ENCODE assay signal across 9 cellular contexts in genomic region chr11:45179686-45180085, GRCh38. TPM values are rescaled to one million over a fixed set of nuclear protein-coding genes. Genes with fewer than 3 reads are reported as not detected.
DNase-seq lines count a peak whose midpoint lies in the region; ATAC-seq lines count a peak whose summit lies in the region.
"Had no signal": no experiment of that assay in that cellular context is flagged by ENCODE, and none has a peak within 500 bp of the region (broad histone marks: within the 10 kb centered on the region; RNA-seq: fewer than 3 reads in every experiment).

No MANE protein-coding gene starts in this region.

- no peaks in the 10 kb centered on the region for H3K79me2 ChIP-seq in Karpas-422 (ENCODE audit: low read length)

- H3K9me3 ChIP-seq in iPS-18c (ENCODE audit: control insufficient read depth, insufficient read depth, low read length) (no peaks in the 10 kb centered on the region), Karpas-422 (ENCODE audit: low read length) (no peaks in the 10 kb centered on the region)

- POLR2A ChIA-PET in activated CD8-positive, alpha-beta T cell treated with anti-CD3 and anti-CD28 coated beads, Interleukin-2, amount 10 ng/mL, durations not matched to agents 7 days and 5 days (lab: Charles Lee), result no interaction called here

- no peak for ATAC-seq in activated CD8-positive, alpha-beta T cell treated with anti-CD3 and anti-CD28 coated beads, Interleukin-2, amount 10 ng/mL, durations not matched to agents 7 days and 5 days
- ATAC-seq in stimulated activated memory B cell treated with anti-CD40 and anti-IgM and Interleukin-4, amounts not matched to agents 10 μg/mL and 1 μg/mL and 100 μg/mL, for 72 hours, result no peak
- no peak for ATAC-seq in GM18498 (IDR thresholded peaks at IDR 0.05; ENCODE audit: unreplicated experiment)

- H3K27ac Mint-ChIP-seq in activated CD8-positive, alpha-beta T cell treated with anti-CD3 and anti-CD28 coated beads, Interleukin-2, amount 10 ng/mL, durations not matched to agents 7 days and 5 days, result no peak overlapping the region
- H3K27ac Mint-ChIP-seq in stimulated activated memory B cell treated with anti-CD40 and anti-IgM and Interleukin-4, amounts not matched to agents 10 μg/mL and 1 μg/mL and 100 μg/mL, for 72 hours, result peak overlapping the region; percentile 21

- no peaks in the 10 kb centered on the region for H3K9me2 ChIP-seq in Karpas-422 (replicated peaks; ENCODE audit: insufficient read depth, low read length)

- peaks cover 18% of the 10 kb centered on the region for H3K4me1 ChIP-seq in Karpas-422 (ENCODE audit: low read length)

- peak overlapping the region; percentile 46 for H3K4me3 ChIP-seq in iPS-18c (ENCODE audit: insufficient read depth, low read depth, low read length)
- no peak overlapping the region for H3K4me3 ChIP-seq in Karpas-422 (ENCODE audit: low read length)

- H3K36me3 Mint-ChIP-seq in activated CD8-positive, alpha-beta T cell treated with anti-CD3 and anti-CD28 coated beads, Interleukin-2, amount 10 ng/mL, durations not matched to agents 7 days and 5 days (ENCODE audit: low read depth), result no peaks in the 10 kb centered on the region
- peaks cover 16% of the 10 kb centered on the region for H3K36me3 Mint-ChIP-seq in stimulated activated memory B cell treated with anti-CD40 and anti-IgM and Interleukin-4, amounts not matched to agents 10 μg/mL and 1 μg/mL and 100 μg/mL, for 72 hours
- H3K36me3 Mint-ChIP-seq: activated naive CD4-positive, alpha-beta T cell treated with anti-CD3 and anti-CD28 coated beads, Interleukin-2, amount 50 U/mL, for 72 hours had no signal

- no peak overlapping the region for H3K4me2 ChIP-seq in Karpas-422 (ENCODE audit: low read depth, low read length, poor library complexity, severe bottlenecking)

- H3K9me3 Mint-ChIP-seq in activated CD8-positive, alpha-beta T cell treated with anti-CD3 and anti-CD28 coated beads, Interleukin-2, amount 10 ng/mL, durations not matched to agents 7 days and 5 days (ENCODE audit: insufficient read depth), result no peaks in the 10 kb centered on the region
- no peaks in the 10 kb centered on the region for H3K9me3 Mint-ChIP-seq in stimulated activated memory B cell treated with anti-CD40 and anti-IgM and Interleukin-4, amounts not matched to agents 10 μg/mL and 1 μg/mL and 100 μg/mL, for 72 hours
- H3K9me3 Mint-ChIP-seq: activated naive CD4-positive, alpha-beta T cell treated with anti-CD3 and anti-CD28 coated beads, Interleukin-2, amount 50 U/mL, for 72 hours had no signal

- DNase-seq in NCI-H146 (lab: John Stamatoyannopoulos, UW), result peak; percentile 40
- DNase-seq in NCI-H146 treated with DMSO at 0.1 percent for 48 hours (lab: John Stamatoyannopoulos, UW; ENCODE audit: unreplicated experiment), result no peak
- DNase-seq in activated CD8-positive, alpha-beta T cell treated with anti-CD3 and anti-CD28 coated beads, Interleukin-2, amount 10 ng/mL, durations not matched to agents 7 days and 5 days, result no peak
- DNase-seq in hippocampal formation (lab: John Stamatoyannopoulos, UW), result no peak
- no peak for DNase-seq in Karpas-422

- no peak overlapping the region for H3K27ac ChIP-seq in Karpas-422 (ENCODE audit: low read length)

- no peak overlapping the region for H2AFZ ChIP-seq in Karpas-422 (ENCODE audit: low read length)

- H4K20me1 ChIP-seq in Karpas-422 (ENCODE audit: insufficient read depth, low read depth, low read length), result peaks cover 45% of the 10 kb centered on the region

- H3K4me3 Mint-ChIP-seq in activated CD8-positive, alpha-beta T cell treated with anti-CD3 and anti-CD28 coated beads, Interleukin-2, amount 10 ng/mL, durations not matched to agents 7 days and 5 days, result peak overlapping the region; percentile 62
- H3K4me3 Mint-ChIP-seq in stimulated activated memory B cell treated with anti-CD40 and anti-IgM and Interleukin-4, amounts not matched to agents 10 μg/mL and 1 μg/mL and 100 μg/mL, for 72 hours, result peak overlapping the region; percentile 75

- CTCF ChIA-PET in activated CD8-positive, alpha-beta T cell treated with anti-CD3 and anti-CD28 coated beads, Interleukin-2, amount 10 ng/mL, durations not matched to agents 7 days and 5 days (lab: Charles Lee), result no interaction called here

- H3K27me3 ChIP-seq in Karpas-422 (ENCODE audit: low read length), result no peaks in the 10 kb centered on the region

- H3K27me3 Mint-ChIP-seq in activated CD8-positive, alpha-beta T cell treated with anti-CD3 and anti-CD28 coated beads, Interleukin-2, amount 10 ng/mL, durations not matched to agents 7 days and 5 days (ENCODE audit: low read depth), result peaks cover 24% of the 10 kb centered on the region
- peaks cover 10% of the 10 kb centered on the region for H3K27me3 Mint-ChIP-seq in stimulated activated memory B cell treated with anti-CD40 and anti-IgM and Interleukin-4, amounts not matched to agents 10 μg/mL and 1 μg/mL and 100 μg/mL, for 72 hours

- H3K36me3 ChIP-seq in Karpas-422 (ENCODE audit: insufficient read depth, low read length), result no peaks in the 10 kb centered on the region

- peaks cover 3% of the 10 kb centered on the region for H3K4me1 Mint-ChIP-seq in activated CD8-positive, alpha-beta T cell treated with anti-CD3 and anti-CD28 coated beads, Interleukin-2, amount 10 ng/mL, durations not matched to agents 7 days and 5 days (ENCODE audit: low read depth)
- peaks cover 30% of the 10 kb centered on the region for H3K4me1 Mint-ChIP-seq in stimulated activated memory B cell treated with anti-CD40 and anti-IgM and Interleukin-4, amounts not matched to agents 10 μg/mL and 1 μg/mL and 100 μg/mL, for 72 hours

- H3K9ac ChIP-seq in Karpas-422 (ENCODE audit: low read length), result no peak overlapping the region

RNA-seq across cellular contexts. Expression of gene PRDM11, which starts 33.2 kb away (rescaled TPM):
- total RNA-seq in activated CD8-positive, alpha-beta T cell treated with anti-CD3 and anti-CD28 coated beads, Interleukin-2, amount 10 ng/mL, durations not matched to agents 7 days and 5 days, result 1 to 10 TPM; 3.5 to 3.6 TPM
- total RNA-seq in Karpas-422 (2014; rRNA removed; shearing (Covaris generic); ENCODE audit: low replicate concordance), result 2.7 and 5.7 TPM in 2 replicates
